In the genomic region with DNA sequence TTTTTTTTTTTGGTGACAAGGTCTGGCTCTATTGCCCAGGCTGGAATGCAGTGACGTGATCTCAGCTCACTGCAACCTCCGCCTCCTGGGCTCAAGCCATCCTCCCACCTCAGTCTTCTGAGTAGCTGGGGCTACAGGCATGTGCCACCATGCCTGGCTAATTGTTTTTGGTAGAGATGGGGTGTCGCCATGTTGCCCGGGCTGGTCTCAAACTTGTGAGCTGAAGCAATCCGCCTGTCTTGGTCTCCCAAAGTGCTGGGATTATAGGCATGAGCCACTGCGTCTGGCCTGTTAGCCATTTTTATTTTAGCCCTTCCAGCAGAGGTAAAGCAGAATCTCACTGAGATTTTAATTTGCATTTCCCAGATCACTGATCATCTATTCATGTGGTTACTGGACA, we compare ENCODE assay signal across 7 cellular contexts. TPM values are rescaled to one million over a fixed set of nuclear protein-coding genes. Genes with fewer than 3 reads are reported as not detected.
DNase-seq lines count a peak whose midpoint lies in the region; ATAC-seq, FAIRE-seq and TF ChIP-seq lines count a peak whose summit lies in the region.
"Not testable (repeated sequence)": the region's sequence is repeated elsewhere in the genome, so short reads cannot be mapped to it uniquely, and the experiment has no call there.

No MANE protein-coding gene starts in this region.

- not testable (repeated sequence) for H2BK120ac ChIP-seq in trophoblast cell (ENCODE audit: insufficient read depth, low read length, poor library complexity)

- not testable (repeated sequence) for H4K12ac ChIP-seq in trophoblast cell (ENCODE audit: low read depth, low read length)

- H2AFZ ChIP-seq in DND-41 (ENCODE audit: low read depth, low read length); trophoblast cell (ENCODE audit: insufficient read depth, low read length, poor library complexity): not testable (repeated sequence)
- peak overlapping the region; percentile 36 for H2AFZ ChIP-seq in keratinocyte (ENCODE audit: control insufficient read depth, low read length)

- not testable (repeated sequence) for H2AK5ac ChIP-seq in trophoblast cell (ENCODE audit: low read length)

- H3K18ac ChIP-seq in trophoblast cell (ENCODE audit: low read length): not testable (repeated sequence)

- H4K20me1 ChIP-seq in DND-41 (ENCODE audit: insufficient read depth, low read length); keratinocyte (ENCODE audit: control insufficient read depth, extremely low read depth, insufficient read depth, low read length): not testable (repeated sequence)

- H2BK5ac ChIP-seq in trophoblast cell (ENCODE audit: low read depth, low read length, poor library complexity): not testable (repeated sequence)

- intact Hi-C loops in ascending aorta (cut with DNase I): loop anchor here (2.0 kb wide), 2 partner anchors 24 to 78 kb away; no protein-coding TSS in a partner anchor

- not testable (repeated sequence) for H3K9me1 ChIP-seq in keratinocyte (ENCODE audit: control insufficient read depth, extremely low read depth, insufficient read depth, low read length)

- not testable (repeated sequence) for H3K79me1 ChIP-seq in trophoblast cell (ENCODE audit: low read length)

- DNase-seq in DND-41; ascending aorta (ENCODE audit: low spot score in 2 of 2); keratinocyte (ENCODE audit: low read depth, low spot score); trophoblast cell; thoracic aorta (ENCODE audit: low spot score): not testable (repeated sequence)
- DNase-seq in coronary artery (ENCODE audit: low spot score): peak; percentile 60

- H3K4me3 ChIP-seq in DND-41 (ENCODE audit: low read depth in 1 of 2, low read length in 2 of 2); ascending aorta; coronary artery; keratinocyte (ENCODE audit: control insufficient read depth in 2 of 3, extremely low read depth in 1 of 3, insufficient read depth in 2 of 3, low read depth in 1 of 3, low read length in 3 of 3); muscle layer of colon (ENCODE audit: low read depth in 1 of 2, low read length in 2 of 2); trophoblast cell (ENCODE audit: low read depth, low read length); thoracic aorta: not testable (repeated sequence)

- not testable (repeated sequence) for H4K8ac ChIP-seq in trophoblast cell (ENCODE audit: low read depth, low read length)

- H3K27ac ChIP-seq in DND-41 (ENCODE audit: low read length) (0 out of 2 replicates have a peak overlapping the region, but pooled peaks have one; percentile 15), ascending aorta (peak overlapping the region; percentile 77 to 78), coronary artery (peak overlapping the region; percentile 25 to 64), muscle layer of colon (ENCODE audit: low read depth, low read length) (peak overlapping the region; percentile 14), thoracic aorta (peak overlapping the region; percentile 35 to 69)
- not testable (repeated sequence) for H3K27ac ChIP-seq in keratinocyte (ENCODE audit: control insufficient read depth, insufficient read depth, low read length); trophoblast cell (ENCODE audit: low read depth, low read length)

- not testable (repeated sequence) for H3K14ac ChIP-seq in trophoblast cell (ENCODE audit: low read length)

- H3K4me1 ChIP-seq in DND-41 (ENCODE audit: insufficient read depth, low read length) (peaks cover 37% of the 10 kb centered on the region), ascending aorta (peaks cover 0 to 20% of the 10 kb centered on the region in 2 donors), thoracic aorta (ENCODE audit: control insufficient read depth in 1 of 2, low read depth in 2 of 2) (peaks cover 10 to 58% of the 10 kb centered on the region in 2 donors)
- not testable (repeated sequence) for H3K4me1 ChIP-seq in keratinocyte (ENCODE audit: control insufficient read depth, extremely low read depth, insufficient read depth, low read length); muscle layer of colon (ENCODE audit: insufficient read depth, low read length); trophoblast cell (ENCODE audit: control insufficient read depth in 1 of 2, insufficient read depth in 2 of 2, low read length in 2 of 2)

- not testable (repeated sequence) for ATAC-seq in DND-41 (ENCODE audit: insufficient read depth, low read depth); thoracic aorta (ENCODE audit: insufficient number of reproducible peaks, low FRiP score, low read depth)

- no CpG with 5 or more reads among the region's 6 CpGs for WGBS in trophoblast cell (ENCODE audit: extremely low coverage, insufficient coverage, insufficient read length)

- not testable (repeated sequence) for H2BK12ac ChIP-seq in trophoblast cell (ENCODE audit: low read length)

- H3K79me2 ChIP-seq in DND-41 (ENCODE audit: insufficient read depth, low read length): peaks cover 88% of the 10 kb centered on the region
- not testable (repeated sequence) for H3K79me2 ChIP-seq in keratinocyte (ENCODE audit: control insufficient read depth, insufficient read depth, low read length); trophoblast cell (ENCODE audit: control insufficient read depth, insufficient read depth, low read length, poor library complexity)

- peaks cover 61% of the 10 kb centered on the region for H3K36me3 ChIP-seq in DND-41 (ENCODE audit: insufficient read depth, low read length)
- not testable (repeated sequence) for H3K36me3 ChIP-seq in ascending aorta; keratinocyte (ENCODE audit: control insufficient read depth in 2 of 2, extremely low read depth in 1 of 2, insufficient read depth in 2 of 2, low read length in 2 of 2); muscle layer of colon (ENCODE audit: insufficient read depth, low read length); thoracic aorta
- H3K36me3 ChIP-seq in trophoblast cell (ENCODE audit: control insufficient read depth in 1 of 2, insufficient read depth in 2 of 2, low read length in 2 of 2): peaks cover 6 to 17% of the 10 kb centered on the region in 2 experiments

- not testable (repeated sequence) for TF ChIP-seq CTCF in DND-41 (IDR thresholded peaks at IDR 0.05; ENCODE audit: borderline replicate concordance, extremely low read depth, low read length, poor library complexity, severe bottlenecking); ascending aorta (IDR thresholded peaks at IDR 0.05); coronary artery (IDR thresholded peaks at IDR 0.05); keratinocyte (optimal IDR thresholded peaks at IDR 0.05 in 1 of 3, IDR thresholded peaks at IDR 0.05 in 1 of 3, conservative IDR thresholded peaks at IDR 0.05 in 1 of 3; ENCODE audit: extremely low read depth in 1 of 3, insufficient read depth in 2 of 3, low read length in 3 of 3); thoracic aorta (IDR thresholded peaks at IDR 0.05)

- dilution Hi-C loops in keratinocyte (cut with MboI; ENCODE audit: extremely low pct_ligation_motif_present, low sequenced_read_pairs): not testable (repeated sequence)

- FAIRE-seq in keratinocyte (lab: Jason Lieb, UNC): not testable (repeated sequence)

- not testable (repeated sequence) for H3K9ac ChIP-seq in DND-41 (ENCODE audit: low read depth, low read length); keratinocyte (ENCODE audit: control insufficient read depth, extremely low read depth, insufficient read depth, low read length); muscle layer of colon (ENCODE audit: low read length); trophoblast cell (ENCODE audit: low read length)

- H4K91ac ChIP-seq in trophoblast cell (ENCODE audit: low read depth, low read length): peak overlapping the region; percentile 8

- not testable (repeated sequence) for H3K4ac ChIP-seq in trophoblast cell (ENCODE audit: low read depth, low read length)

- H3K9me3 ChIP-seq in DND-41 (ENCODE audit: insufficient read depth, low read length, severe bottlenecking); ascending aorta; keratinocyte (ENCODE audit: control insufficient read depth, low read depth, low read length); muscle layer of colon (ENCODE audit: low read length); trophoblast cell (ENCODE audit: insufficient read depth, low read depth, low read length); thoracic aorta: not testable (repeated sequence)

- H3K27me3 ChIP-seq in DND-41 (ENCODE audit: insufficient read depth, low read length, poor library complexity); ascending aorta; keratinocyte (ENCODE audit: control insufficient read depth, extremely low read depth, insufficient read depth, low read length); muscle layer of colon (ENCODE audit: control insufficient read depth in 1 of 2, insufficient read depth in 2 of 2, low read length in 2 of 2); trophoblast cell (ENCODE audit: insufficient read depth, low read length); thoracic aorta (replicated peaks; ENCODE audit: insufficient read depth): not testable (repeated sequence)

- not testable (repeated sequence) for H3K4me2 ChIP-seq in DND-41 (ENCODE audit: insufficient read depth, low read length); keratinocyte (ENCODE audit: control insufficient read depth, extremely low read depth, insufficient read depth, low read depth, low read length); trophoblast cell (ENCODE audit: low read length)

- not testable (repeated sequence) for H3K23ac ChIP-seq in trophoblast cell (ENCODE audit: low read length)

RNA-seq across cellular contexts. Expression of gene USP35, which starts 44.3 kb away (rescaled TPM):
- total RNA-seq in ascending aorta: 34.0 TPM
- polyA plus RNA-seq in keratinocyte: 4.8 to 8.4 TPM (median 5.0 TPM) in 3 replicates
- 1.3 TPM for polyA plus RNA-seq in keratinocyte (2011; ENCODE audit: low read depth)
- 2.6 and 3.6 TPM in 2 replicates for polyA plus RNA-seq in keratinocyte (2011; cell fraction: cytosol; rRNA removed)
- polyA plus RNA-seq in keratinocyte (2011; cell fraction: nucleus; rRNA removed): 23.8 and 25.5 TPM in 2 replicates
- 1.9 and 5.4 TPM in 2 replicates for polyA plus RNA-seq in keratinocyte (2012; ENCODE audit: low replicate concordance)
- 6.5 to 8.9 TPM (median 8.4 TPM) in 3 replicates for polyA minus RNA-seq in keratinocyte
- polyA minus RNA-seq in keratinocyte (2011; cell fraction: cytosol; rRNA and poly(A)+ RNA removed): 5.2 TPM
- polyA minus RNA-seq in keratinocyte (2011; cell fraction: nucleus; rRNA and poly(A)+ RNA removed): 13.4 and 13.5 TPM in 2 replicates
- 19.3 and 20.2 TPM in 2 replicates for polyA plus RNA-seq in trophoblast cell (2013)
- total RNA-seq in thoracic aorta: 10 to 100 TPM; 38.8 to 44.1 TPM

RNA-seq across cellular contexts. Expression of gene KCTD21, which starts 44.6 kb away (rescaled TPM):
- 30.7 TPM for total RNA-seq in ascending aorta
- 10.4 to 14.9 TPM (median 13.1 TPM) in 3 replicates for polyA plus RNA-seq in keratinocyte
- 2.1 TPM for polyA plus RNA-seq in keratinocyte (2011; ENCODE audit: low read depth)
- polyA plus RNA-seq in keratinocyte (2011; cell fraction: cytosol; rRNA removed): 12.8 and 14.5 TPM in 2 replicates
- polyA plus RNA-seq in keratinocyte (2011; cell fraction: nucleus; rRNA removed): 12.7 and 17.8 TPM in 2 replicates
- polyA plus RNA-seq in keratinocyte (2012; ENCODE audit: low replicate concordance): 6.6 and 8.7 TPM in 2 replicates
- 21.1 to 32.3 TPM (median 23.8 TPM) in 3 replicates for polyA minus RNA-seq in keratinocyte
- polyA minus RNA-seq in keratinocyte (2011; cell fraction: cytosol; rRNA and poly(A)+ RNA removed): 16.5 TPM
- 9.0 and 13.9 TPM in 2 replicates for polyA minus RNA-seq in keratinocyte (2011; cell fraction: nucleus; rRNA and poly(A)+ RNA removed)
- polyA plus RNA-seq in trophoblast cell (2013): 14.9 and 15.5 TPM in 2 replicates
- 10 to 100 TPM in 1 of 2 donors, 1 to 10 TPM in 1; 9.1 to 13.7 TPM for total RNA-seq in thoracic aorta
